Comparison of ENCODE assay signal across 9 cellular contexts in genomic region chr9:107548298-107549142, GRCh38. TPM values are rescaled to one million over a fixed set of nuclear protein-coding genes. Genes with fewer than 3 reads are reported as not detected.
DNase-seq lines count a peak whose midpoint lies in the region; ATAC-seq, FAIRE-seq and TF ChIP-seq lines count a peak whose summit lies in the region.
"Had no signal": no experiment of that assay in that cellular context is flagged by ENCODE, and none has a peak within 500 bp of the region (broad histone marks: within the 10 kb centered on the region; RNA-seq: fewer than 3 reads in every experiment).

No MANE protein-coding gene starts in this region.

- H3K36me3 ChIP-seq in K562 (ENCODE audit: control insufficient read depth, insufficient read depth, low read length) (no peaks in the 10 kb centered on the region), kidney (ENCODE audit: control insufficient read depth in 1 of 2, insufficient read depth in 2 of 2, low read length in 2 of 2) (no peaks in the 10 kb centered on the region)

- TF ChIP-seq RAD21 in K562 (CRISPR knock-in tag; conservative IDR thresholded peaks at IDR 0.05 in 1 of 2, IDR thresholded peaks at IDR 0.05 in 1 of 2) = no peak

- no peak overlapping the region for H3K4me2 ChIP-seq in K562 (ENCODE audit: insufficient read depth, low read length)

- no peaks in the 10 kb centered on the region for H3K36me3 Mint-ChIP-seq in activated CD4-positive, alpha-beta memory T cell treated with anti-CD3 and anti-CD28 coated beads, Interleukin-2, amount 10 ng/mL, durations not matched to agents 7 days and 5 days (ENCODE audit: low read depth)

- no TSS peak for BruUV-seq in K562 (replicated peaks; lab: Mats Ljungman, UMichigan)

- H3K4me3 Mint-ChIP-seq in activated CD4-positive, alpha-beta memory T cell treated with anti-CD3 and anti-CD28 coated beads, Interleukin-2, amount 10 ng/mL, durations not matched to agents 7 days and 5 days = no peak overlapping the region

- H3K4me3 ChIP-seq in K562 (no peak overlapping the region), kidney (ENCODE audit: low read length in 2 of 2) (no peak overlapping the region)

- intact Hi-C loops in Right ventricle myocardium inferior (cut with DNase I) (no loop called here), cardiac septum (cut with DNase I) (no loop called here), K562 (cut with micrococcal nuclease) (no loop called here), kidney (cut with DNase I) (no loop called here)

- no peaks in the 10 kb centered on the region for H4K20me1 ChIP-seq in K562 (replicated peaks; ENCODE audit: control insufficient read depth, insufficient read depth, low read length)

- ATAC-seq in Right ventricle myocardium inferior = peak; percentile 90
- peak; percentile 79 for ATAC-seq in K562
- peak; percentile 74 for ATAC-seq in left lobe of liver
- no peak for ATAC-seq in HG02610 (IDR thresholded peaks at IDR 0.05; ENCODE audit: unreplicated experiment)

- TF ChIP-seq POLR2A in K562 (conservative IDR thresholded peaks at IDR 0.05) = no peak

- WGBS in K562 (ENCODE audit: insufficient coverage, low coverage, missing lambda C conversion rate) = 5% methylated on average over 10 of the region's 10 CpGs

- no peaks in the 10 kb centered on the region for H3K9me1 ChIP-seq in K562 (ENCODE audit: control insufficient read depth, insufficient read depth, low read length)

- no peak overlapping the region for H3K27ac Mint-ChIP-seq in activated CD4-positive, alpha-beta memory T cell treated with anti-CD3 and anti-CD28 coated beads, Interleukin-2, amount 10 ng/mL, durations not matched to agents 7 days and 5 days

- no peaks in the 10 kb centered on the region for H3K4me1 Mint-ChIP-seq in activated CD4-positive, alpha-beta memory T cell treated with anti-CD3 and anti-CD28 coated beads, Interleukin-2, amount 10 ng/mL, durations not matched to agents 7 days and 5 days

- POLR2A ChIA-PET in K562 (lab: Yijun Ruan, JAX) = interaction anchor here (0.6 kb wide), 1 partner anchor 855 kb away, joined by 4 read pairs; no protein-coding TSS in a partner anchor
- POLR2A ChIA-PET in activated CD4-positive, alpha-beta memory T cell treated with anti-CD3 and anti-CD28 coated beads, Interleukin-2, amount 10 ng/mL, durations not matched to agents 7 days and 5 days (lab: Charles Lee) = no interaction called here

- H3K27ac ChIP-seq in K562 (ENCODE audit: extremely low read depth, low read depth, low read length) (no peak overlapping the region), kidney (ENCODE audit: low read depth in 2 of 2, low read length in 2 of 2) (no peak overlapping the region)

- peaks cover 5 to 7% of the 10 kb centered on the region in 2 experiments; a peak in 3 of 5 replicates for H3K27me3 ChIP-seq in K562 (ENCODE audit: control insufficient read depth in 2 of 2, insufficient read depth in 2 of 2, low read length in 2 of 2)

- no peaks in the 10 kb centered on the region for H3K79me2 ChIP-seq in K562 (ENCODE audit: control insufficient read depth, insufficient read depth, low read length)

- no peak overlapping the region for H2AFZ ChIP-seq in K562 (ENCODE audit: low read depth, low read length)

- peak; percentile 60; the same call in 1 of the 2 replicates for TF ChIP-seq EP300 in K562 (IDR thresholded peaks at IDR 0.05; ENCODE audit: low read length)

- DNase-seq in Right ventricle myocardium inferior (ENCODE audit: missing footprints) (no peak), cardiac septum (ENCODE audit: low spot score) (no peak), K562 (ENCODE audit: extremely low read depth in 1 of 4, low spot score in 3 of 4) (peak in 1 of 4 experiments; percentile 6), left lobe of liver (ENCODE audit: low spot score) (peak; percentile 52), kidney (no peak), NCI-H446 treated with DMSO at 0.1 percent for 48 hours (lab: John Stamatoyannopoulos, UW) (no peak)
- DNase-seq in activated CD4-positive, alpha-beta memory T cell treated with anti-CD3 and anti-CD28 coated beads, Interleukin-2, amount 10 ng/mL, durations not matched to agents 7 days and 5 days = no peak
- DNase-seq: COR-L47 had no signal

- H3K9me3 Mint-ChIP-seq in activated CD4-positive, alpha-beta memory T cell treated with anti-CD3 and anti-CD28 coated beads, Interleukin-2, amount 10 ng/mL, durations not matched to agents 7 days and 5 days = no peaks in the 10 kb centered on the region

- CTCF ChIA-PET in K562 (lab: Yijun Ruan, JAX; ENCODE audit: low intra/inter-chr PET ratio) = no interaction called here
- CTCF ChIA-PET in activated CD4-positive, alpha-beta memory T cell treated with anti-CD3 and anti-CD28 coated beads, Interleukin-2, amount 10 ng/mL, durations not matched to agents 7 days and 5 days (lab: Charles Lee) = no interaction called here

- H3K9ac ChIP-seq in K562 (ENCODE audit: insufficient read depth in 1 of 2, low read depth in 2 of 2, low read length in 2 of 2) = no peak overlapping the region
- H3K9ac ChIP-seq in kidney (ENCODE audit: low read length in 2 of 2) = no peak overlapping the region

- FAIRE-seq in K562 (lab: Jason Lieb, UNC) (no peak), kidney (lab: Jason Lieb, UNC) (no peak)

- in situ Hi-C loops in K562 (cut with MboI) = no loop called here

- H3K9me3 ChIP-seq in K562 (replicated peaks; ENCODE audit: control insufficient read depth, insufficient read depth, low read depth, low read length) = no peaks in the 10 kb centered on the region
- H3K9me3 ChIP-seq in kidney (ENCODE audit: control insufficient read depth in 1 of 2, low read length in 2 of 2) = no peaks in the 10 kb centered on the region

- no peaks in the 10 kb centered on the region for H3K27me3 Mint-ChIP-seq in activated CD4-positive, alpha-beta memory T cell treated with anti-CD3 and anti-CD28 coated beads, Interleukin-2, amount 10 ng/mL, durations not matched to agents 7 days and 5 days

- TF ChIP-seq CTCF in K562 (IDR thresholded peaks at IDR 0.05 in 2 of 3, conservative IDR thresholded peaks at IDR 0.05 in 1 of 3; ENCODE audit: insufficient read depth in 2 of 3, low read depth in 1 of 3, low read length in 3 of 3) (no peak), kidney (IDR thresholded peaks at IDR 0.05; ENCODE audit: borderline replicate concordance, extremely low read depth, insufficient read depth) (no peak)

- peaks cover 0 to 2% of the 10 kb centered on the region in 2 experiments; a peak in 1 of 5 replicates for H3K4me1 ChIP-seq in K562 (replicated peaks in 1 of 2; ENCODE audit: control insufficient read depth in 2 of 2, insufficient read depth in 2 of 2, low read length in 2 of 2)
- H3K4me1 ChIP-seq in kidney (ENCODE audit: control insufficient read depth in 1 of 2, insufficient read depth in 1 of 2, low read depth in 1 of 2, low read length in 2 of 2) = no peaks in the 10 kb centered on the region

TF ChIP-seq in K562, 482 proteins besides CTCF, POLR2A, EP300 and RAD21 (continues in another document):
- 0 out of 2 replicates have a peak, but pooled peaks have one; percentile 12 for TF ChIP-seq ZNF780A (CRISPR knock-in tag; IDR thresholded peaks at IDR 0.05)

RNA-seq across cellular contexts. Expression of gene KLF4, which starts 59.0 kb away (rescaled TPM):
- total RNA-seq in Right ventricle myocardium inferior (36.9 TPM), cardiac septum (19.8 TPM), K562 (2014; rRNA removed) (0.24 and 0.27 TPM in 2 replicates), K562 (2014; rRNA removed; fragmentation: Illumina TruSeq; extraction: Trizol) (0.22 and 0.26 TPM in 2 replicates), K562 (2015; rRNA removed; fragmentation: Illumina TruSeq; extraction: Trizol) (0.11 and 0.23 TPM in 2 replicates), K562 (2021) (0.95 and 1.0 TPM in 2 replicates), left lobe of liver (2.9 TPM), kidney (69.4 TPM)
- 0.40 and 0.62 TPM in 2 replicates for total RNA-seq in K562 (2011; cell fraction: chromatin; rRNA removed; ENCODE audit: low replicate concordance)
- 0.67 and 0.79 TPM in 2 replicates for total RNA-seq in K562 (2011; cell fraction: nucleolus; rRNA removed)
- 0.22 and 0.69 TPM in 2 replicates for total RNA-seq in K562 (2011; cell fraction: nucleoplasm; rRNA removed)
- polyA plus RNA-seq in K562 (2011; rRNA removed) (0.08 and 0.29 TPM in 2 replicates), K562 (2014; fragmentation: Illumina TruSeq; extraction: Trizol) (0.24 and 0.30 TPM in 2 replicates), K562 (2014; fragmentation: Nextera tagmentation; extraction: Ambion mirVana) (under 1 TPM; 0.04 to 0.07 TPM), K562 (2014; rRNA removed) (0.09 and 0.57 TPM in 2 replicates), kidney (ENCODE audit: insufficient read depth, low read depth, low replicate concordance) (13.5 TPM)
- polyA plus RNA-seq in K562 (2011; cell fraction: cytosol; rRNA removed) = 0.04 and 0.55 TPM in 2 replicates
- 0.21 and 1.1 TPM in 2 replicates for polyA plus RNA-seq in K562 (2011; cell fraction: nucleus; rRNA removed)
- polyA plus RNA-seq in K562 (2012) = 0.38 and 1.2 TPM in 2 replicates
- polyA minus RNA-seq in K562 (2011; rRNA and poly(A)+ RNA removed) = 0.30 TPM in 1 of 2 replicates, not detected in the other
- polyA minus RNA-seq in K562 (2011; cell fraction: cytosol; rRNA and poly(A)+ RNA removed) = 0.73 and 0.95 TPM in 2 replicates
- 0.56 and 0.94 TPM in 2 replicates for polyA minus RNA-seq in K562 (2011; cell fraction: nucleus; rRNA and poly(A)+ RNA removed)
- under 1 TPM; 0.35 TPM for total RNA-seq in activated CD4-positive, alpha-beta memory T cell treated with anti-CD3 and anti-CD28 coated beads, Interleukin-2, amount 10 ng/mL, durations not matched to agents 7 days and 5 days
